Comparison of ENCODE assay signal across 9 cellular contexts in genomic region chr1:201461193-201461657, GRCh38. TPM values are rescaled to one million over a fixed set of nuclear protein-coding genes. Genes with fewer than 3 reads are reported as not detected.
DNase-seq lines count a peak whose midpoint lies in the region; ATAC-seq and TF ChIP-seq lines count a peak whose summit lies in the region.
"Had no signal": no experiment of that assay in that cellular context is flagged by ENCODE, and none has a peak within 500 bp of the region (broad histone marks: within the 10 kb centered on the region; RNA-seq: fewer than 3 reads in every experiment).

No MANE protein-coding gene starts in this region.

- H4K20me1 ChIP-seq in fibroblast of lung (ENCODE audit: control insufficient read depth, extremely low read depth, insufficient read depth, low read length): no peaks in the 10 kb centered on the region

- no peak overlapping the region for H2AFZ ChIP-seq in fibroblast of lung (ENCODE audit: low read length)

- H3K9me3 ChIP-seq in CD8-positive, alpha-beta memory T cell (ENCODE audit: low read length): no peaks in the 10 kb centered on the region
- no peaks in the 10 kb centered on the region for H3K9me3 ChIP-seq in fibroblast of lung (ENCODE audit: control insufficient read depth, insufficient read depth, low read depth, low read length)

- POLR2A ChIA-PET in CD8-positive, alpha-beta memory T cell (lab: Charles Lee): no interaction called here

- no peaks in the 10 kb centered on the region for H3K27me3 ChIP-seq in CD8-positive, alpha-beta memory T cell (ENCODE audit: insufficient read depth, low read length, poor library complexity, severe bottlenecking)
- no peaks in the 10 kb centered on the region for H3K27me3 ChIP-seq in fibroblast of lung (ENCODE audit: control insufficient read depth, insufficient read depth, low read length)

- H3K4me1 Mint-ChIP-seq in CD8-positive, alpha-beta memory T cell: no peaks in the 10 kb centered on the region
- H3K4me1 Mint-ChIP-seq in progenitor cell of endocrine pancreas (ENCODE audit: low read depth): peaks cover 16% of the 10 kb centered on the region
- H3K4me1 Mint-ChIP-seq in effector memory CD8-positive, alpha-beta T cell (ENCODE audit: low read depth in 2 of 2): no peaks in the 10 kb centered on the region

- CTCF ChIA-PET in CD8-positive, alpha-beta memory T cell (lab: Charles Lee): interaction anchor here (2.1 to 2.7 kb wide), 2 partner anchors 14 to 20 kb away, joined by 4 to 8 read pairs; no protein-coding TSS in a partner anchor

- no peak overlapping the region for H3K4me3 ChIP-seq in CD8-positive, alpha-beta memory T cell (ENCODE audit: low read length)
- peak overlapping the region in 2 of 4 experiments; percentile 8 to 13 for H3K4me3 ChIP-seq in fibroblast of lung (replicated peaks in 1 of 4; ENCODE audit: control extremely low read depth in 1 of 4, insufficient read depth in 1 of 4, low read depth in 3 of 4, low read length in 4 of 4)

- peaks cover 13% of the 10 kb centered on the region for H3K79me2 ChIP-seq in fibroblast of lung (ENCODE audit: control insufficient read depth, insufficient read depth, low read length)

- peaks cover 10 to 18% of the 10 kb centered on the region in 2 donors for H3K27me3 Mint-ChIP-seq in CD8-positive, alpha-beta memory T cell
- H3K27me3 Mint-ChIP-seq in progenitor cell of endocrine pancreas: peaks cover 9% of the 10 kb centered on the region
- H3K27me3 Mint-ChIP-seq in effector memory CD8-positive, alpha-beta T cell: peaks cover 25 to 52% of the 10 kb centered on the region in 2 donors

- no peak overlapping the region for H3K4me3 Mint-ChIP-seq in CD8-positive, alpha-beta memory T cell
- no peak overlapping the region for H3K4me3 Mint-ChIP-seq in progenitor cell of endocrine pancreas (ENCODE audit: low read depth)
- H3K4me3 Mint-ChIP-seq in effector memory CD8-positive, alpha-beta T cell: no peak overlapping the region

- no peaks in the 10 kb centered on the region for H3K4me1 ChIP-seq in CD8-positive, alpha-beta memory T cell (ENCODE audit: insufficient read depth, low read length)
- peaks cover 40% of the 10 kb centered on the region for H3K4me1 ChIP-seq in fibroblast of lung (ENCODE audit: control insufficient read depth, extremely low read depth, insufficient read depth, low read length)

- TF ChIP-seq CTCF in fibroblast of lung (conservative IDR thresholded peaks at IDR 0.05 in 1 of 2, IDR thresholded peaks at IDR 0.05 in 1 of 2; ENCODE audit: low read depth in 1 of 2, low read length in 2 of 2): no peak
- TF ChIP-seq CTCF in progenitor cell of endocrine pancreas (IDR thresholded peaks at IDR 0.05; ENCODE audit: unreplicated experiment): no peak

- H3K27ac ChIP-seq in CD8-positive, alpha-beta memory T cell (ENCODE audit: low read depth, low read length): peak overlapping the region; percentile 35
- peak overlapping the region; percentile 98 for H3K27ac ChIP-seq in fibroblast of lung (ENCODE audit: insufficient read depth, low read length)

- no peaks in the 10 kb centered on the region for H3K36me3 ChIP-seq in CD8-positive, alpha-beta memory T cell (ENCODE audit: insufficient read depth, low read length)
- peaks cover 18% of the 10 kb centered on the region for H3K36me3 ChIP-seq in fibroblast of lung (ENCODE audit: control insufficient read depth, insufficient read depth, low read length)

- ATAC-seq in HG03095 (IDR thresholded peaks at IDR 0.05; ENCODE audit: unreplicated experiment) (no peak), HG02852 (IDR thresholded peaks at IDR 0.05; ENCODE audit: unreplicated experiment) (no peak)
- no peak for ATAC-seq in effector memory CD8-positive, alpha-beta T cell (replicated peaks)

- no peaks in the 10 kb centered on the region for H3K36me3 Mint-ChIP-seq in CD8-positive, alpha-beta memory T cell
- H3K36me3 Mint-ChIP-seq in progenitor cell of endocrine pancreas (ENCODE audit: insufficient read depth): peaks cover 8% of the 10 kb centered on the region
- H3K36me3 Mint-ChIP-seq in effector memory CD8-positive, alpha-beta T cell (ENCODE audit: insufficient read depth): no peaks in the 10 kb centered on the region

- peak overlapping the region; percentile 83 for H3K4me2 ChIP-seq in fibroblast of lung (ENCODE audit: extremely low read depth, insufficient read depth, low read length)

- H3K9me3 Mint-ChIP-seq in CD8-positive, alpha-beta memory T cell: no peaks in the 10 kb centered on the region
- H3K9me3 Mint-ChIP-seq in progenitor cell of endocrine pancreas (ENCODE audit: low read depth): no peaks in the 10 kb centered on the region
- H3K9me3 Mint-ChIP-seq in effector memory CD8-positive, alpha-beta T cell: no peaks in the 10 kb centered on the region

- peak overlapping the region; percentile 60 for H3K9ac ChIP-seq in fibroblast of lung (ENCODE audit: insufficient read depth, low read length)

- no peak overlapping the region for H3K27ac Mint-ChIP-seq in CD8-positive, alpha-beta memory T cell
- peak overlapping the region; percentile 91 for H3K27ac Mint-ChIP-seq in progenitor cell of endocrine pancreas
- H3K27ac Mint-ChIP-seq in effector memory CD8-positive, alpha-beta T cell: no peak overlapping the region

- no peak for DNase-seq in CD8-positive, alpha-beta memory T cell
- peak; percentile 91 for DNase-seq in RPMI7951 (ENCODE audit: low read depth)
- peak; percentile 95 to 98 for DNase-seq in fibroblast of lung (ENCODE audit: low read depth in 2 of 2)
- no peak for DNase-seq in progenitor cell of endocrine pancreas (ENCODE audit: low spot score, unreplicated experiment)
- DNase-seq in NCI-H2107 treated with DMSO at 0.1 percent for 48 hours (lab: John Stamatoyannopoulos, UW; ENCODE audit: unreplicated experiment): no peak
- DNase-seq in effector memory CD8-positive, alpha-beta T cell: no peak
- DNase-seq: NCI-H2081 had no signal

RNA-seq across cellular contexts. Expression of gene PHLDA3, which starts 7.8 kb away (rescaled TPM):
- total RNA-seq in CD8-positive, alpha-beta memory T cell: 10 to 100 TPM; 18.6 to 22.7 TPM
- polyA plus RNA-seq in CD8-positive, alpha-beta memory T cell: 1.0 TPM
- 6.4 and 15.8 TPM in 2 replicates for total RNA-seq in RPMI7951 (2014; rRNA removed; shearing (Covaris generic))
- total RNA-seq in fibroblast of lung: 138 and 141 TPM in 2 replicates
- polyA plus RNA-seq in fibroblast of lung: 25.9 and 26.5 TPM in 2 replicates
- polyA plus RNA-seq in fibroblast of lung (2012): 57.8 and 74.3 TPM in 2 replicates
- 18.9 and 32.3 TPM in 2 replicates for polyA minus RNA-seq in fibroblast of lung (ENCODE audit: low replicate concordance)
- total RNA-seq in progenitor cell of endocrine pancreas: 21.2 and 31.3 TPM in 2 replicates

RNA-seq across cellular contexts. Expression of gene TNNI1, which starts 39.7 kb away (rescaled TPM):
- not detected for total RNA-seq in CD8-positive, alpha-beta memory T cell
- polyA plus RNA-seq in CD8-positive, alpha-beta memory T cell: not detected
- 0.10 and 0.24 TPM in 2 replicates for total RNA-seq in RPMI7951 (2014; rRNA removed; shearing (Covaris generic))
- total RNA-seq in fibroblast of lung (not detected in 2 replicates), progenitor cell of endocrine pancreas (not detected in 2 replicates)
- 0.06 and 0.09 TPM in 2 replicates for polyA plus RNA-seq in fibroblast of lung
- not detected in 2 replicates for polyA plus RNA-seq in fibroblast of lung (2012)
- not detected in 2 replicates for polyA minus RNA-seq in fibroblast of lung (ENCODE audit: low replicate concordance)

RNA-seq across cellular contexts. Expression of gene CSRP1, which starts 45.7 kb away (rescaled TPM):
- 10 to 100 TPM; 66.9 to 67.6 TPM for total RNA-seq in CD8-positive, alpha-beta memory T cell
- 65.0 TPM for polyA plus RNA-seq in CD8-positive, alpha-beta memory T cell
- total RNA-seq in RPMI7951 (2014; rRNA removed; shearing (Covaris generic)): 292 and 402 TPM in 2 replicates
- total RNA-seq in fibroblast of lung (158 and 195 TPM in 2 replicates), progenitor cell of endocrine pancreas (19.4 and 23.2 TPM in 2 replicates)
- polyA plus RNA-seq in fibroblast of lung: 438 and 1,081 TPM in 2 replicates
- 450 and 1,109 TPM in 2 replicates for polyA plus RNA-seq in fibroblast of lung (2012)
- 886 and 2,174 TPM in 2 replicates for polyA minus RNA-seq in fibroblast of lung (ENCODE audit: low replicate concordance)

Comparison
In these comparisons a context has a peak if more than half of its experiments do, and no peak if none do; other contexts are left out.
1. DNase-seq: peak in RPMI7951 (single experiment) and fibroblast of lung (2 of 2); none in CD8-positive, alpha-beta memory T cell (0 of 5), progenitor cell of endocrine pancreas (single experiment), NCI-H2107 treated with DMSO at 0.1 percent for 48 hours (single experiment) and effector memory CD8-positive, alpha-beta T cell (0 of 3).